Comparison of ENCODE assay signal across 15 cellular contexts in genomic region chr15:89107984-89108383, GRCh38. TPM values are rescaled to one million over a fixed set of nuclear protein-coding genes. Genes with fewer than 3 reads are reported as not detected.
DNase-seq lines count a peak whose midpoint lies in the region; ATAC-seq and TF ChIP-seq lines count a peak whose summit lies in the region.
"Had no signal": no experiment of that assay in that cellular context is flagged by ENCODE, and none has a peak within 500 bp of the region (broad histone marks: within the 10 kb centered on the region; RNA-seq: fewer than 3 reads in every experiment).

No MANE protein-coding gene starts in this region.

- CTCF ChIA-PET in PC-9 (lab: Charles Lee) = interaction anchor here (0.7 kb wide), 1 partner anchor 16 kb away, joined by 3 read pairs; no protein-coding TSS in a partner anchor

- BruUV-seq in PC-9 (replicated peaks; lab: Mats Ljungman, UMichigan) = no TSS peak

- H3K36me3 ChIP-seq in PC-9 (ENCODE audit: low read depth) = peaks cover 9% of the 10 kb centered on the region; the same call in 1 of the 2 replicates
- H3K36me3 ChIP-seq in sigmoid colon = peaks cover 0 to 13% (median 0%) of the 10 kb centered on the region in 4 donors
- H3K36me3 ChIP-seq in BE2C = peaks cover 15% of the 10 kb centered on the region

- 80% methylated on average over 5 of the region's 5 CpGs for WGBS in sigmoid colon, 2 donors

- H3K27me3 ChIP-seq in PC-9 (ENCODE audit: insufficient read depth, low read depth) (no peaks in the 10 kb centered on the region), foreskin keratinocyte (no peaks in the 10 kb centered on the region), sigmoid colon (no peaks in the 10 kb centered on the region), BE2C (no peaks in the 10 kb centered on the region)

- ATAC-seq in foreskin keratinocyte (peak; percentile 58), GM18505 (IDR thresholded peaks at IDR 0.05; ENCODE audit: unreplicated experiment) (no peak), HG03095 (IDR thresholded peaks at IDR 0.05; ENCODE audit: unreplicated experiment) (no peak)
- ATAC-seq: CD8-positive, alpha-beta T cell had no signal

- peak overlapping the region; percentile 30 for H3K4me2 ChIP-seq in PC-9

- POLR2A ChIA-PET in PC-9 (lab: Charles Lee; ENCODE audit: unreplicated experiment) = no interaction called here

- TF ChIP-seq POLR2A in sigmoid colon (IDR thresholded peaks at IDR 0.05) (no peak), GM18505 (IDR thresholded peaks at IDR 0.05; ENCODE audit: borderline replicate concordance, extremely low read depth, insufficient read depth, insufficient read length) (no peak)

- H3K9me3 ChIP-seq in PC-9 (ENCODE audit: insufficient read depth, low read depth) (no peaks in the 10 kb centered on the region), sigmoid colon (no peaks in the 10 kb centered on the region), BE2C (no peaks in the 10 kb centered on the region)

- H3K9me2 ChIP-seq in PC-9 (ENCODE audit: insufficient read depth) = no peaks in the 10 kb centered on the region

- peaks cover 71% of the 10 kb centered on the region for H3K79me2 ChIP-seq in PC-9 (ENCODE audit: low read depth)

- TF ChIP-seq EP300 in sigmoid colon (IDR thresholded peaks at IDR 0.05) = peak in 3 of 4 donors; percentile 12 to 80 (median 69)

- peaks cover 31% of the 10 kb centered on the region for H3F3A ChIP-seq in PC-9 (ENCODE audit: insufficient read depth, low read depth)

- H3K4me1 ChIP-seq in PC-9 (replicated peaks; ENCODE audit: insufficient read depth) = peaks cover 90% of the 10 kb centered on the region
- H3K4me1 ChIP-seq in foreskin keratinocyte = peaks cover 22% of the 10 kb centered on the region
- H3K4me1 ChIP-seq in sigmoid colon = peaks cover 0 to 79% (median 75%) of the 10 kb centered on the region in 4 donors
- peaks cover 32% of the 10 kb centered on the region for H3K4me1 ChIP-seq in BE2C

- DNase-seq in LoVo (ENCODE audit: low spot score) (peak; percentile 42), PC-9 (peak in 1 of 2 experiments; percentile 69), foreskin keratinocyte (no peak), sigmoid colon (peak; percentile 75), ecto neural progenitor cell (ENCODE audit: low spot score) (no peak), BE2C (no peak)
- DNase-seq: CD8-positive, alpha-beta T cell; foreskin fibroblast; H7; naive B cell; NCI-H1105; substantia nigra; T1000 had no signal

- peak overlapping the region; percentile 57 for H3K27ac ChIP-seq in PC-9
- no peak overlapping the region for H3K27ac ChIP-seq in foreskin keratinocyte
- H3K27ac ChIP-seq in sigmoid colon = peak overlapping the region; percentile 61 to 97 (median 86)

- intact Hi-C loops in PC-9 (cut with micrococcal nuclease; ENCODE audit: unreplicated experiment) = no loop called here
- intact Hi-C loops in sigmoid colon (cut with DNase I) = loop anchor here (10.0 kb wide), 1 partner anchor 563 kb away; the partner anchor contains the start of gene DET1

- no peaks in the 10 kb centered on the region for H4K20me1 ChIP-seq in PC-9 (ENCODE audit: insufficient read depth)

- no peak overlapping the region for H2AFZ ChIP-seq in PC-9

- no peak overlapping the region for H3K4me3 ChIP-seq in PC-9
- H3K4me3 ChIP-seq in sigmoid colon = no peak overlapping the region
- no peak overlapping the region for H3K4me3 ChIP-seq in BE2C (ENCODE audit: low read depth, low read length)

- TF ChIP-seq CTCF in PC-9 (conservative IDR thresholded peaks at IDR 0.05) (no peak), foreskin keratinocyte (conservative IDR thresholded peaks at IDR 0.05) (no peak), sigmoid colon (IDR thresholded peaks at IDR 0.05) (no peak), BE2C (IDR thresholded peaks at IDR 0.05; ENCODE audit: low read depth, low read length) (no peak)

RNA-seq across cellular contexts. Expression of gene ABHD2, which starts 19.7 kb away (rescaled TPM):
- total RNA-seq in PC-9 (2021) (86.8 and 148 TPM in 2 replicates), foreskin keratinocyte (32.7 and 41.4 TPM in 2 replicates), sigmoid colon (10 to 100 TPM; 32.9 to 81.5 (median 49.0) TPM)
- polyA plus RNA-seq in foreskin keratinocyte (4.9 and 6.5 TPM in 2 replicates), sigmoid colon (10 to 100 TPM in 1 of 3 donors, 1 to 10 TPM in 2; 1.8 to 27.7 (median 4.2) TPM)
- polyA plus RNA-seq in BE2C (2012; ENCODE audit: insufficient read depth, insufficient read length, low read depth) = 45.7 TPM

Comparison
In these comparisons a context has a peak if more than half of its experiments do, and no peak if none do; other contexts are left out.
1. DNase-seq: peak in LoVo (single experiment) and sigmoid colon (single experiment); none in foreskin keratinocyte (0 of 2), ecto neural progenitor cell (single experiment) and BE2C (single experiment).